Comparison of ENCODE assay signal across 1 cellular context in the genomic region with DNA sequence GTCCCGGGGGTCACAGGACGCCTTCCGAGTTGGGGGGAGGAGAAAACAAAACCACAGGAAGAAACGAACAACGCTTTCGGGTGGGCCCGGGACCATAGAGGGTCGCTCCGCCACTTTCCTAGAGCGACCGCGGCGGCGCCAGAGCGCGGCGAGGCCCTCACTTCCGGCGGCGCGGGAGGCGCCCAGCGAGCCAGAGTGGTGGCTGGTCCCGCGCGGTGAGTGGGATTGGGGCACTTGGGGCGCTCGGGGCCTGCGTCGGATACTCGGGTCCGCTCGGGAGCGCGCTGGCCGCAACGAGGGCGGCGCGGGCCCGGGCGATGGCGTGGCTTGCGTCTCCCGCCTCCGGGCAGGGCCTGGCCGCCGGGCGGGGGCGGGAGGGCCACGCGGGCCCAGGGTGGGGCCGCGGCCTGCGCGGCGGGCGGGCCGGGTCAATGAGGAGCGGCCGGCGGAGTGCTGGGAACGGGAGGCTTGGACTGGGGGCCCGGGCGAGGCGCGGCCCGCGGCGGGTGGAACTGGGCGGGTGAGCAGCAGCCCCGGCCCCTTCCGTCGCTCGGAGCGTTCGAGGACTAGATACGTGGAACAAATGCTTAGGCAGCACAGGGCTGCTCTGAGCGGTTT.
TF ChIP-seq lines count a peak whose summit lies in the region.

A gene (plus strand): TSS at position 160 of the 618 bp plus-strand sequence. CDS start 2,446 bp downstream, outside the sequence.

TF ChIP-seq in K562, 482 proteins besides CTCF, POLR2A, EP300 and RAD21 (continued from another document and continues in another):
- TF ChIP-seq, protein P1, sequence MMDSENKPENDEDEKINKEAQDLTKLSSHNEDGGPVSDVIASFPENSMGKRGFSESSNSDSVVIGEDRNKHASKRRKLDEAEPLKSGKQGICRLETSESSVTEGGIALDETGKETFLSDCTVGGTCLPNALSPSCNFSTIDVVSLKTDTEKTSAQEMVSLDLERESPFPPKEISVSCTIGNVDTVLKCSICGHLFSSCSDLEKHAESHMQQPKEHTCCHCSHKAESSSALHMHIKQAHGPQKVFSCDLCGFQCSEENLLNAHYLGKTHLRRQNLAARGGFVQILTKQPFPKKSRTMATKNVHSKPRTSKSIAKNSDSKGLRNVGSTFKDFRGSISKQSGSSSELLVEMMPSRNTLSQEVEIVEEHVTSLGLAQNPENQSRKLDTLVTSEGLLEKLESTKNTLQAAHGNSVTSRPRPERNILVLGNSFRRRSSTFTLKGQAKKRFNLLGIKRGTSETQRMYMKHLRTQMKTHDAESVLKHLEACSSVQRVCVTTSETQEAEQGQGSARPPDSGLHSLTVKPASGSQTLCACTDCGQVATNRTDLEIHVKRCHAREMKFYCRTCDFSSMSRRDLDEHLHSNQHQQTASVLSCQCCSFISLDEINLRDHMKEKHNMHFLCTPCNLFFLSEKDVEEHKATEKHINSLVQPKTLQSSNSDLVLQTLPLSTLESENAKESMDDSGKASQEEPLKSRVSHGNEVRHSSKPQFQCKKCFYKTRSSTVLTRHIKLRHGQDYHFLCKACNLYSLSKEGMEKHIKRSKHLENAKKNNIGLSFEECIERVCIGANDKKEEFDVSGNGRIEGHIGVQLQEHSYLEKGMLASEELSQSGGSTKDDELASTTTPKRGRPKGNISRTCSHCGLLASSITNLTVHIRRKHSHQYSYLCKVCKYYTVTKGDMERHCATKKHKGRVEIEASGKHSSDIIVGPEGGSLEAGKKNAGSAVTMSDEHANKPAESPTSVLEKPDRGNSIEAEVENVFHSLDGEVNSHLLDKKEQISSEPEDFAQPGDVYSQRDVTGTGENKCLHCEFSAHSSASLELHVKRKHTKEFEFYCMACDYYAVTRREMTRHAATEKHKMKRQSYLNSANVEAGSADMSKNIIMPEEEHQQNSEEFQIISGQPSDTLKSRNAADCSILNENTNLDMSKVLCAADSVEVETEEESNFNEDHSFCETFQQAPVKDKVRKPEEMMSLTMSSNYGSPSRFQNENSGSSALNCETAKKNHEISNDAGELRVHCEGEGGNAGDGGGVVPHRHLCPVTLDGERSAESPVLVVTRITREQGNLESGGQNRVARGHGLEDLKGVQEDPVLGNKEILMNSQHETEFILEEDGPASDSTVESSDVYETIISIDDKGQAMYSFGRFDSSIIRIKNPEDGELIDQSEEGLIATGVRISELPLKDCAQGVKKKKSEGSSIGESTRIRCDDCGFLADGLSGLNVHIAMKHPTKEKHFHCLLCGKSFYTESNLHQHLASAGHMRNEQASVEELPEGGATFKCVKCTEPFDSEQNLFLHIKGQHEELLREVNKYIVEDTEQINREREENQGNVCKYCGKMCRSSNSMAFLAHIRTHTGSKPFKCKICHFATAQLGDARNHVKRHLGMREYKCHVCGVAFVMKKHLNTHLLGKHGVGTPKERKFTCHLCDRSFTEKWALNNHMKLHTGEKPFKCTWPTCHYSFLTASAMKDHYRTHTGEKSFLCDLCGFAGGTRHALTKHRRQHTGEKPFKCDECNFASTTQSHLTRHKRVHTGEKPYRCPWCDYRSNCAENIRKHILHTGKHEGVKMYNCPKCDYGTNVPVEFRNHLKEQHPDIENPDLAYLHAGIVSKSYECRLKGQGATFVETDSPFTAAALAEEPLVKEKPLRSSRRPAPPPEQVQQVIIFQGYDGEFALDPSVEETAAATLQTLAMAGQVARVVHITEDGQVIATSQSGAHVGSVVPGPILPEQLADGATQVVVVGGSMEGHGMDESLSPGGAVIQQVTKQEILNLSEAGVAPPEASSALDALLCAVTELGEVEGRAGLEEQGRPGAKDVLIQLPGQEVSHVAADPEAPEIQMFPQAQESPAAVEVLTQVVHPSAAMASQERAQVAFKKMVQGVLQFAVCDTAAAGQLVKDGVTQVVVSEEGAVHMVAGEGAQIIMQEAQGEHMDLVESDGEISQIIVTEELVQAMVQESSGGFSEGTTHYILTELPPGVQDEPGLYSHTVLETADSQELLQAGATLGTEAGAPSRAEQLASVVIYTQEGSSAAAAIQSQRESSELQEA (IDR thresholded peaks at IDR 0.05; ENCODE audit: low read depth) = no peak
- TF ChIP-seq SP2 (IDR thresholded peaks at IDR 0.05; ENCODE audit: extremely low read depth, low read depth, low read length, poor library complexity, severe bottlenecking) (peak; percentile 90), FOXK1 (CRISPR knock-in tag; IDR thresholded peaks at IDR 0.05; ENCODE audit: borderline replicate concordance) (no peak), ZNF354B (CRISPR knock-in tag; IDR thresholded peaks at IDR 0.05) (no peak), ZNF24 (IDR thresholded peaks at IDR 0.05) (no peak), HDAC2 (IDR thresholded peaks at IDR 0.05) (0 out of 2 replicates have a peak, but pooled peaks have one; percentile 35), HNRNPLL (IDR thresholded peaks at IDR 0.05; ENCODE audit: low read depth, low read length, poor library complexity, severe bottlenecking) (peak; percentile 50), ZNF766 (CRISPR knock-in tag; conservative IDR thresholded peaks at IDR 0.05) (peak; percentile 34; the same call in 1 of the 2 replicates), STAG1 (CRISPR knock-in tag; IDR thresholded peaks at IDR 0.05; ENCODE audit: borderline replicate concordance) (0 out of 2 replicates have a peak, but pooled peaks have one; percentile 49), HDAC8 (tag; IDR thresholded peaks at IDR 0.05) (peak; percentile 62; the same call in 1 of the 2 replicates), TAF15 (IDR thresholded peaks at IDR 0.05; ENCODE audit: low read depth, low read length) (no peak), ZFP1 (CRISPR knock-in tag; IDR thresholded peaks at IDR 0.05) (no peak), SREBF1 (IDR thresholded peaks at IDR 0.05; ENCODE audit: borderline replicate concordance, low read depth, low read length) (no peak), ZBTB1 (CRISPR knock-in tag; IDR thresholded peaks at IDR 0.05; ENCODE audit: borderline replicate concordance, low read depth) (no peak; the same call in 1 of the 2 replicates), EP400 (IDR thresholded peaks at IDR 0.05) (peak; percentile 70; the same call in 1 of the 2 replicates), NCOR1 (IDR thresholded peaks at IDR 0.05) (peak; percentile 25; the same call in 1 of the 2 replicates), ZNF197 (CRISPR knock-in tag; IDR thresholded peaks at IDR 0.05; ENCODE audit: low read depth) (peak; percentile 13; the same call in 1 of the 2 replicates), TBL1XR1 (IDR thresholded peaks at IDR 0.05; ENCODE audit: low read length in 2 of 2) (peak in 1 of 2 experiments; percentile 8; a peak in 1 of 4 replicates), SREBF2 (CRISPR knock-in tag; IDR thresholded peaks at IDR 0.05) (no peak), OTX1 (CRISPR knock-in tag; IDR thresholded peaks at IDR 0.05) (0 out of 2 replicates have a peak, but pooled peaks have one; percentile 26), SIN3B (IDR thresholded peaks at IDR 0.05; ENCODE audit: low read depth) (peak; percentile 74), MED1 (CRISPR knock-in tag; IDR thresholded peaks at IDR 0.05; ENCODE audit: borderline replicate concordance) (peak; percentile 87; the same call in 1 of the 2 replicates), NR4A1 (CRISPR knock-in tag; IDR thresholded peaks at IDR 0.05) (0 out of 2 replicates have a peak, but pooled peaks have one; percentile 20), NR4A1 (tag; IDR thresholded peaks at IDR 0.05) (peak; percentile 58; the same call in 1 of the 2 replicates), ZKSCAN8 (CRISPR knock-in tag; IDR thresholded peaks at IDR 0.05) (no peak; the same call in 1 of the 2 replicates), COPS2 (conservative IDR thresholded peaks at IDR 0.05) (no peak), CEBPG (CRISPR knock-in tag; IDR thresholded peaks at IDR 0.05) (no peak), CEBPG (tag; conservative IDR thresholded peaks at IDR 0.05 in 1 of 2, IDR thresholded peaks at IDR 0.05 in 1 of 2) (no peak), RBM14 (IDR thresholded peaks at IDR 0.05; ENCODE audit: borderline replicate concordance, insufficient read depth, low read depth, low read length) (no peak), KLF16 (IDR thresholded peaks at IDR 0.05) (no peak)
- TF ChIP-seq, protein P2, sequence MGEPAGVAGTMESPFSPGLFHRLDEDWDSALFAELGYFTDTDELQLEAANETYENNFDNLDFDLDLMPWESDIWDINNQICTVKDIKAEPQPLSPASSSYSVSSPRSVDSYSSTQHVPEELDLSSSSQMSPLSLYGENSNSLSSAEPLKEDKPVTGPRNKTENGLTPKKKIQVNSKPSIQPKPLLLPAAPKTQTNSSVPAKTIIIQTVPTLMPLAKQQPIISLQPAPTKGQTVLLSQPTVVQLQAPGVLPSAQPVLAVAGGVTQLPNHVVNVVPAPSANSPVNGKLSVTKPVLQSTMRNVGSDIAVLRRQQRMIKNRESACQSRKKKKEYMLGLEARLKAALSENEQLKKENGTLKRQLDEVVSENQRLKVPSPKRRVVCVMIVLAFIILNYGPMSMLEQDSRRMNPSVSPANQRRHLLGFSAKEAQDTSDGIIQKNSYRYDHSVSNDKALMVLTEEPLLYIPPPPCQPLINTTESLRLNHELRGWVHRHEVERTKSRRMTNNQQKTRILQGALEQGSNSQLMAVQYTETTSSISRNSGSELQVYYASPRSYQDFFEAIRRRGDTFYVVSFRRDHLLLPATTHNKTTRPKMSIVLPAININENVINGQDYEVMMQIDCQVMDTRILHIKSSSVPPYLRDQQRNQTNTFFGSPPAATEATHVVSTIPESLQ (CRISPR knock-in tag; IDR thresholded peaks at IDR 0.05) = peak; percentile 52; the same call in 1 of the 2 replicates
- TF ChIP-seq, protein P3, sequence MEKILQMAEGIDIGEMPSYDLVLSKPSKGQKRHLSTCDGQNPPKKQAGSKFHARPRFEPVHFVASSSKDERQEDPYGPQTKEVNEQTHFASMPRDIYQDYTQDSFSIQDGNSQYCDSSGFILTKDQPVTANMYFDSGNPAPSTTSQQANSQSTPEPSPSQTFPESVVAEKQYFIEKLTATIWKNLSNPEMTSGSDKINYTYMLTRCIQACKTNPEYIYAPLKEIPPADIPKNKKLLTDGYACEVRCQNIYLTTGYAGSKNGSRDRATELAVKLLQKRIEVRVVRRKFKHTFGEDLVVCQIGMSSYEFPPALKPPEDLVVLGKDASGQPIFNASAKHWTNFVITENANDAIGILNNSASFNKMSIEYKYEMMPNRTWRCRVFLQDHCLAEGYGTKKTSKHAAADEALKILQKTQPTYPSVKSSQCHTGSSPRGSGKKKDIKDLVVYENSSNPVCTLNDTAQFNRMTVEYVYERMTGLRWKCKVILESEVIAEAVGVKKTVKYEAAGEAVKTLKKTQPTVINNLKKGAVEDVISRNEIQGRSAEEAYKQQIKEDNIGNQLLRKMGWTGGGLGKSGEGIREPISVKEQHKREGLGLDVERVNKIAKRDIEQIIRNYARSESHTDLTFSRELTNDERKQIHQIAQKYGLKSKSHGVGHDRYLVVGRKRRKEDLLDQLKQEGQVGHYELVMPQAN (IDR thresholded peaks at IDR 0.05; ENCODE audit: borderline replicate concordance) = no peak
- TF ChIP-seq, protein P4, sequence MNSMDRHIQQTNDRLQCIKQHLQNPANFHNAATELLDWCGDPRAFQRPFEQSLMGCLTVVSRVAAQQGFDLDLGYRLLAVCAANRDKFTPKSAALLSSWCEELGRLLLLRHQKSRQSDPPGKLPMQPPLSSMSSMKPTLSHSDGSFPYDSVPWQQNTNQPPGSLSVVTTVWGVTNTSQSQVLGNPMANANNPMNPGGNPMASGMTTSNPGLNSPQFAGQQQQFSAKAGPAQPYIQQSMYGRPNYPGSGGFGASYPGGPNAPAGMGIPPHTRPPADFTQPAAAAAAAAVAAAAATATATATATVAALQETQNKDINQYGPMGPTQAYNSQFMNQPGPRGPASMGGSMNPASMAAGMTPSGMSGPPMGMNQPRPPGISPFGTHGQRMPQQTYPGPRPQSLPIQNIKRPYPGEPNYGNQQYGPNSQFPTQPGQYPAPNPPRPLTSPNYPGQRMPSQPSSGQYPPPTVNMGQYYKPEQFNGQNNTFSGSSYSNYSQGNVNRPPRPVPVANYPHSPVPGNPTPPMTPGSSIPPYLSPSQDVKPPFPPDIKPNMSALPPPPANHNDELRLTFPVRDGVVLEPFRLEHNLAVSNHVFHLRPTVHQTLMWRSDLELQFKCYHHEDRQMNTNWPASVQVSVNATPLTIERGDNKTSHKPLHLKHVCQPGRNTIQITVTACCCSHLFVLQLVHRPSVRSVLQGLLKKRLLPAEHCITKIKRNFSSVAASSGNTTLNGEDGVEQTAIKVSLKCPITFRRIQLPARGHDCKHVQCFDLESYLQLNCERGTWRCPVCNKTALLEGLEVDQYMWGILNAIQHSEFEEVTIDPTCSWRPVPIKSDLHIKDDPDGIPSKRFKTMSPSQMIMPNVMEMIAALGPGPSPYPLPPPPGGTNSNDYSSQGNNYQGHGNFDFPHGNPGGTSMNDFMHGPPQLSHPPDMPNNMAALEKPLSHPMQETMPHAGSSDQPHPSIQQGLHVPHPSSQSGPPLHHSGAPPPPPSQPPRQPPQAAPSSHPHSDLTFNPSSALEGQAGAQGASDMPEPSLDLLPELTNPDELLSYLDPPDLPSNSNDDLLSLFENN (IDR thresholded peaks at IDR 0.05; ENCODE audit: low read depth in 2 of 2, low read length in 2 of 2) = peak in 1 of 2 experiments; percentile 46; a peak in 1 of 4 replicates
- TF ChIP-seq, protein P5, sequence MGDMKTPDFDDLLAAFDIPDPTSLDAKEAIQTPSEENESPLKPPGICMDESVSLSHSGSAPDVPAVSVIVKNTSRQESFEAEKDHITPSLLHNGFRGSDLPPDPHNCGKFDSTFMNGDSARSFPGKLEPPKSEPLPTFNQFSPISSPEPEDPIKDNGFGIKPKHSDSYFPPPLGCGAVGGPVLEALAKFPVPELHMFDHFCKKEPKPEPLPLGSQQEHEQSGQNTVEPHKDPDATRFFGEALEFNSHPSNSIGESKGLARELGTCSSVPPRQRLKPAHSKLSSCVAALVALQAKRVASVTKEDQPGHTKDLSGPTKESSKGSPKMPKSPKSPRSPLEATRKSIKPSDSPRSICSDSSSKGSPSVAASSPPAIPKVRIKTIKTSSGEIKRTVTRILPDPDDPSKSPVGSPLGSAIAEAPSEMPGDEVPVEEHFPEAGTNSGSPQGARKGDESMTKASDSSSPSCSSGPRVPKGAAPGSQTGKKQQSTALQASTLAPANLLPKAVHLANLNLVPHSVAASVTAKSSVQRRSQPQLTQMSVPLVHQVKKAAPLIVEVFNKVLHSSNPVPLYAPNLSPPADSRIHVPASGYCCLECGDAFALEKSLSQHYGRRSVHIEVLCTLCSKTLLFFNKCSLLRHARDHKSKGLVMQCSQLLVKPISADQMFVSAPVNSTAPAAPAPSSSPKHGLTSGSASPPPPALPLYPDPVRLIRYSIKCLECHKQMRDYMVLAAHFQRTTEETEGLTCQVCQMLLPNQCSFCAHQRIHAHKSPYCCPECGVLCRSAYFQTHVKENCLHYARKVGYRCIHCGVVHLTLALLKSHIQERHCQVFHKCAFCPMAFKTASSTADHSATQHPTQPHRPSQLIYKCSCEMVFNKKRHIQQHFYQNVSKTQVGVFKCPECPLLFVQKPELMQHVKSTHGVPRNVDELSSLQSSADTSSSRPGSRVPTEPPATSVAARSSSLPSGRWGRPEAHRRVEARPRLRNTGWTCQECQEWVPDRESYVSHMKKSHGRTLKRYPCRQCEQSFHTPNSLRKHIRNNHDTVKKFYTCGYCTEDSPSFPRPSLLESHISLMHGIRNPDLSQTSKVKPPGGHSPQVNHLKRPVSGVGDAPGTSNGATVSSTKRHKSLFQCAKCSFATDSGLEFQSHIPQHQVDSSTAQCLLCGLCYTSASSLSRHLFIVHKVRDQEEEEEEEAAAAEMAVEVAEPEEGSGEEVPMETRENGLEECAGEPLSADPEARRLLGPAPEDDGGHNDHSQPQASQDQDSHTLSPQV (IDR thresholded peaks at IDR 0.05) = peak; percentile 96
- TF ChIP-seq, protein P6, sequence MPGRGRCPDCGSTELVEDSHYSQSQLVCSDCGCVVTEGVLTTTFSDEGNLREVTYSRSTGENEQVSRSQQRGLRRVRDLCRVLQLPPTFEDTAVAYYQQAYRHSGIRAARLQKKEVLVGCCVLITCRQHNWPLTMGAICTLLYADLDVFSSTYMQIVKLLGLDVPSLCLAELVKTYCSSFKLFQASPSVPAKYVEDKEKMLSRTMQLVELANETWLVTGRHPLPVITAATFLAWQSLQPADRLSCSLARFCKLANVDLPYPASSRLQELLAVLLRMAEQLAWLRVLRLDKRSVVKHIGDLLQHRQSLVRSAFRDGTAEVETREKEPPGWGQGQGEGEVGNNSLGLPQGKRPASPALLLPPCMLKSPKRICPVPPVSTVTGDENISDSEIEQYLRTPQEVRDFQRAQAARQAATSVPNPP (IDR thresholded peaks at IDR 0.05; ENCODE audit: borderline replicate concordance, insufficient read depth, insufficient read length) = no peak
